29 cellular contexts compared by ENCODE assay signal in the genomic region with DNA sequence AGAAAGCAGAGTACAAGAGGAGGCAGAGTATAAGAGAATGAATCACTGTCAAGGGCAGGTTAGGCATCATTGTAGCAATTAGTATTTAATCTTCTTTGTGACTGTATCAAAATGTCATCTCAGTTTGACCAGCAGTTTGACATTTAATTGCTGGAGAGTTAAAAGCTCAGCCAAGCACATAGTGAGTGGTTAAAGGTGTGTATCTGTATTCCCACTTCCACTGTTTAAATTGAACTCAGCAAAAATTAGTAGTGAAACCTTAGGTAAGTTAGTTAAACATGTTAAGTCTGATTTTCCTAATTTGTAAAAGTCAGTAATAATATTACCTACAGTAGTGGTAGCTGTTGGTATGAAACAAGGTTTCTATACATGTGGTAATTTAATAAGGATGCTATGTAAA.
DNase-seq lines count a peak whose midpoint lies in the region; ATAC-seq, FAIRE-seq and TF ChIP-seq lines count a peak whose summit lies in the region.
"Had no signal": no experiment of that assay in that cellular context is flagged by ENCODE, and none has a peak within 500 bp of the region (broad histone marks: within the 10 kb centered on the region; RNA-seq: fewer than 3 reads in every experiment).

No MANE protein-coding gene starts in this region.

- POLR2A ChIA-PET in GM12878 (lab: Charles Lee): no interaction called here

- TF ChIP-seq RAD21 in GM12878 (IDR thresholded peaks at IDR 0.05; ENCODE audit: insufficient read depth, low read depth, low read length): no peak

- H3K27me3 ChIP-seq in GM12878 (replicated peaks in 1 of 2; ENCODE audit: control insufficient read depth in 2 of 2, insufficient read depth in 2 of 2, low read length in 1 of 2): no peaks in the 10 kb centered on the region
- H3K27me3 ChIP-seq: BE2C; BLaER1; BLaER1 treated with 17β-estradiol and CSF1 and Interleukin-3, amounts not matched to agents 10 nM and 100 nM had no signal

- no peak for TF ChIP-seq EP300 in GM12878 (IDR thresholded peaks at IDR 0.05; ENCODE audit: borderline replicate concordance in 1 of 2, control insufficient read depth in 1 of 2, low read depth in 2 of 2, low read length in 2 of 2)

- H4K20me1 ChIP-seq in GM12878 (ENCODE audit: control insufficient read depth, insufficient read depth): no peaks in the 10 kb centered on the region
- H4K20me1 ChIP-seq: BLaER1; BLaER1 treated with 17β-estradiol and CSF1 and Interleukin-3, amounts not matched to agents 10 nM and 100 nM had no signal

- DNase-seq in GM12878 (ENCODE audit: low read depth, low spot score) (no peak), head of caudate nucleus (no peak)
- DNase-seq: 8988T; ACHN; AML-193; BE2C; C1 segment of cervical spinal cord; Caco-2; Calu3; CD4-positive, alpha-beta memory T cell; CD4-positive, alpha-beta T cell; CD4-positive, CD25-positive, alpha-beta regulatory T cell; CD8-positive, alpha-beta memory T cell; CD8-positive, alpha-beta T cell; COR-L47; DMS 273 treated with DMSO at 0.1 percent for 48 hours; DMS153; DMS53; DMS79; DMS79 treated with DMSO at 0.1 percent for 48 hours; DND-41; EL had no signal

- H3K4me1 ChIP-seq in GM12878 (ENCODE audit: control insufficient read depth, insufficient read depth, low read length): no peaks in the 10 kb centered on the region
- H3K4me1 ChIP-seq: A549; BE2C; BLaER1; BLaER1 treated with 17β-estradiol and CSF1 and Interleukin-3, amounts not matched to agents 10 nM and 100 nM had no signal

- CTCF ChIA-PET in GM12878 (lab: Yijun Ruan, JAX): no interaction called here

- no peak overlapping the region for H3K4me2 ChIP-seq in GM12878 (ENCODE audit: control insufficient read depth, insufficient read depth)
- H3K4me2 ChIP-seq: A549; BLaER1; BLaER1 treated with 17β-estradiol and CSF1 and Interleukin-3, amounts not matched to agents 10 nM and 100 nM had no signal

- H3K4me3 ChIP-seq in GM12878: no peak overlapping the region
- H3K4me3 ChIP-seq: A549; BLaER1; BLaER1 treated with 17β-estradiol and CSF1 and Interleukin-3, amounts not matched to agents 10 nM and 100 nM had no signal

- intact Hi-C loops in GM12878 (cut with micrococcal nuclease; ENCODE audit: unreplicated experiment) (no loop called here), head of caudate nucleus (cut with DNase I) (no loop called here)

- RAD21 ChIA-PET in GM12878 (lab: Charles Lee; ENCODE audit: unreplicated experiment): interaction anchor here (1.1 to 2.0 kb wide), 2 partner anchors 102 to 117 kb away, joined by 3 to 4 read pairs; no protein-coding TSS in a partner anchor

- no peaks in the 10 kb centered on the region for H3K79me2 ChIP-seq in GM12878 (ENCODE audit: control insufficient read depth, insufficient read depth, low read length)

- no peak for FAIRE-seq in GM12878 (lab: Jason Lieb, UNC)
- FAIRE-seq: A204.1, A549, D721Med had no signal

- no peaks in the 10 kb centered on the region for H3K36me3 ChIP-seq in GM12878 (ENCODE audit: control insufficient read depth in 2 of 2, insufficient read depth in 2 of 2, low read length in 1 of 2)
- H3K36me3 ChIP-seq: BE2C; BLaER1; BLaER1 treated with 17β-estradiol and CSF1 and Interleukin-3, amounts not matched to agents 10 nM and 100 nM had no signal

- H3K27ac ChIP-seq in GM12878 (ENCODE audit: control insufficient read depth, insufficient read depth): no peak overlapping the region
- H3K27ac ChIP-seq: 22Rv1; A549; BLaER1; BLaER1 treated with 17β-estradiol and CSF1 and Interleukin-3, amounts not matched to agents 10 nM and 100 nM; C4-2B had no signal

- no peaks in the 10 kb centered on the region for H3K9me3 ChIP-seq in GM12878 (replicated peaks; ENCODE audit: control insufficient read depth, insufficient read depth, low read length)
- H3K9me3 ChIP-seq: A549; BE2C; BLaER1; BLaER1 treated with 17β-estradiol and CSF1 and Interleukin-3, amounts not matched to agents 10 nM and 100 nM; Caco-2 had no signal

- TF ChIP-seq POLR2A in GM12878 (IDR thresholded peaks at IDR 0.05; ENCODE audit: low read depth, low read length): no peak

- in situ Hi-C loops in GM12878 (cut with MboI): no loop called here

- ATAC-seq in GM12878: peak; percentile 88
- ATAC-seq: A549; CD8-positive, alpha-beta T cell had no signal

- no peak overlapping the region for H2AFZ ChIP-seq in GM12878 (ENCODE audit: control insufficient read depth, low read depth, low read length)

- H3K9ac ChIP-seq in GM12878 (ENCODE audit: control insufficient read depth, insufficient read depth, low read length): no peak overlapping the region
- H3K9ac ChIP-seq: BLaER1; BLaER1 treated with 17β-estradiol and CSF1 and Interleukin-3, amounts not matched to agents 10 nM and 100 nM had no signal

- no TSS peak for BruUV-seq in GM12878 (replicated peaks; lab: Mats Ljungman, UMichigan)

- TF ChIP-seq CTCF in GM12878 (IDR thresholded peaks at IDR 0.05 in 2 of 3, conservative IDR thresholded peaks at IDR 0.05 in 1 of 3; ENCODE audit: control insufficient read depth in 2 of 3, extremely low read depth in 1 of 3, insufficient read depth in 1 of 3, low read depth in 3 of 3, low read length in 3 of 3): no peak

- SMC1A ChIA-PET in GM12878 (lab: Charles Lee; ENCODE audit: uncharacterized antibody, unreplicated experiment): interaction anchor here (0.7 to 1.8 kb wide), 3 partner anchors 9 to 68 kb away, joined by 3 to 6 read pairs (median 3); no protein-coding TSS in a partner anchor

TF ChIP-seq in GM12878, 131 proteins besides CTCF, POLR2A, EP300 and RAD21 (continues in another document):
- peak; percentile 39 to 48; a peak in 2 of 4 replicates for TF ChIP-seq IKZF2 (IDR thresholded peaks at IDR 0.05)
- no peak for TF ChIP-seq SIN3A (IDR thresholded peaks at IDR 0.05; ENCODE audit: low read depth, low read length)
- TF ChIP-seq E2F4 (IDR thresholded peaks at IDR 0.05; ENCODE audit: low read depth, low read length): no peak
- TF ChIP-seq, protein P1, sequence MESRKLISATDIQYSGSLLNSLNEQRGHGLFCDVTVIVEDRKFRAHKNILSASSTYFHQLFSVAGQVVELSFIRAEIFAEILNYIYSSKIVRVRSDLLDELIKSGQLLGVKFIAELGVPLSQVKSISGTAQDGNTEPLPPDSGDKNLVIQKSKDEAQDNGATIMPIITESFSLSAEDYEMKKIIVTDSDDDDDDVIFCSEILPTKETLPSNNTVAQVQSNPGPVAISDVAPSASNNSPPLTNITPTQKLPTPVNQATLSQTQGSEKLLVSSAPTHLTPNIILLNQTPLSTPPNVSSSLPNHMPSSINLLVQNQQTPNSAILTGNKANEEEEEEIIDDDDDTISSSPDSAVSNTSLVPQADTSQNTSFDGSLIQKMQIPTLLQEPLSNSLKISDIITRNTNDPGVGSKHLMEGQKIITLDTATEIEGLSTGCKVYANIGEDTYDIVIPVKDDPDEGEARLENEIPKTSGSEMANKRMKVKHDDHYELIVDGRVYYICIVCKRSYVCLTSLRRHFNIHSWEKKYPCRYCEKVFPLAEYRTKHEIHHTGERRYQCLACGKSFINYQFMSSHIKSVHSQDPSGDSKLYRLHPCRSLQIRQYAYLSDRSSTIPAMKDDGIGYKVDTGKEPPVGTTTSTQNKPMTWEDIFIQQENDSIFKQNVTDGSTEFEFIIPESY (IDR thresholded peaks at IDR 0.05): no peak
- no peak for TF ChIP-seq ASH2L (IDR thresholded peaks at IDR 0.05; ENCODE audit: borderline replicate concordance, low read depth)
- TF ChIP-seq TCF3 (IDR thresholded peaks at IDR 0.05; ENCODE audit: borderline replicate concordance, insufficient read depth, low read depth, low read length): no peak
- no peak for TF ChIP-seq WRNIP1 (IDR thresholded peaks at IDR 0.05; ENCODE audit: borderline replicate concordance, low read depth, low read length)
- no peak for TF ChIP-seq ZNF274 (IDR thresholded peaks at IDR 0.05; ENCODE audit: insufficient read depth, insufficient read length)
- no peak for TF ChIP-seq NR2C2 (IDR thresholded peaks at IDR 0.05; ENCODE audit: borderline replicate concordance, control insufficient read depth, insufficient read length, low read depth)
- no peak for TF ChIP-seq CEBPB (IDR thresholded peaks at IDR 0.05; ENCODE audit: borderline replicate concordance in 1 of 2, low read depth in 2 of 2, low read length in 2 of 2)
- 0 out of 2 replicates have a peak, but pooled peaks have one; percentile 46 for TF ChIP-seq NR2F1 (conservative IDR thresholded peaks at IDR 0.05)
- no peak for TF ChIP-seq POU2F2 (IDR thresholded peaks at IDR 0.05; ENCODE audit: borderline replicate concordance, low read depth, low read length)
- 0 out of 2 replicates have a peak, but pooled peaks have one; percentile 23 for TF ChIP-seq ATF7 (IDR thresholded peaks at IDR 0.05; ENCODE audit: low read depth)
- no peak for TF ChIP-seq KDM1A (IDR thresholded peaks at IDR 0.05; ENCODE audit: borderline replicate concordance)
- no peak for TF ChIP-seq YY1 (IDR thresholded peaks at IDR 0.05; ENCODE audit: low read depth, low read length)
- no peak for TF ChIP-seq ZZZ3 (IDR thresholded peaks at IDR 0.05; ENCODE audit: control insufficient read depth, insufficient read length, low read depth)
- TF ChIP-seq SMAD5 (IDR thresholded peaks at IDR 0.05; ENCODE audit: low read depth): no peak
- no peak for TF ChIP-seq JUNB (IDR thresholded peaks at IDR 0.05)
- TF ChIP-seq MEF2A (IDR thresholded peaks at IDR 0.05; ENCODE audit: insufficient read depth, low read depth, low read length): no peak
- TF ChIP-seq KLF5 (IDR thresholded peaks at IDR 0.05; ENCODE audit: partially characterized antibody): no peak
- no peak for TF ChIP-seq SRF (IDR thresholded peaks at IDR 0.05; ENCODE audit: low read depth in 2 of 2, low read length in 2 of 2)
- no peak for TF ChIP-seq CREB1 (IDR thresholded peaks at IDR 0.05; ENCODE audit: low read depth)
- TF ChIP-seq EGR1 (IDR thresholded peaks at IDR 0.05; ENCODE audit: borderline replicate concordance in 1 of 2, low read depth in 2 of 2, low read length in 2 of 2): no peak
- TF ChIP-seq POLR2AphosphoS5 (IDR thresholded peaks at IDR 0.05; ENCODE audit: low read length): no peak
